ENCODE assay signal across 8 cellular contexts in the genomic region with DNA sequence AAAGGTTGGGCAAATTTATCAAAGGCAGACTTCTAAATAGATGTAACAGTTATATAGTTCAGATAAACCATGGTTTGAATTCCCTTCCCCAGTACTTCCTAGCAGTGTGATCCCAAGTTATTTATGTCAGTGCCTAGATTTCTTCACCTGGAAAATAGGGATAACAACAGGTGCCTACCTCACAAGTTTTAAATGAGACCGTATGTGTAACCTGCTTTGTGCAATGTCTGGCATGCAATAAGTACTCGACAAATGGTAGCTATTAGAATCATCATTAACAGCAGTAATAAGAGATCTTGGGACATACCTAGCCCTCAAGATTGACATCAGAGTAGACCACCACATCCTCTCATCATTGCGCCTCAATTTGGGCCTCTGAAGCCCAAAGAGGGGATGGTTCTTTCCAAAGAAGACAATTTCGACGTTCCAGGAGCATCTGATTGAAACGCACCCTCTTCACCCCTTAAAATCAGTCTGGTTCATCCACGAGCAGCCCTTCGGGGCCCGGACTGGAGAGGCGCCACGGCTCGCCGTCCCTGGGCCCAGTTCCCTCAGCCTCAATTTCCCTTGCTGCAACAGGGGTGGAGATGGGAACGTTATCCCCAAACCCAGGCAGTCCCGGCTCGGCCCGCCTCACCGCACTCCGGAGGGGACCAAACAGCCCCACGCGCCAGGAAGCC. TPM values are rescaled to one million over a fixed set of nuclear protein-coding genes. Genes with fewer than 3 reads are reported as not detected.
DNase-seq lines count a peak whose midpoint lies in the region; ATAC-seq and TF ChIP-seq lines count a peak whose summit lies in the region.

No MANE protein-coding gene starts in this region.

- TF ChIP-seq CTCF in epithelial cell of esophagus (IDR thresholded peaks at IDR 0.05; ENCODE audit: insufficient read depth, low read depth, low read length, missing control alignments) (no peak), osteoblast (IDR thresholded peaks at IDR 0.05; ENCODE audit: extremely low read depth, low read depth, low read length) (no peak)

- H3K36me3 ChIP-seq in osteoblast (ENCODE audit: insufficient read depth, low read length): peaks cover 1% of the 10 kb centered on the region

- H2AFZ ChIP-seq in osteoblast (ENCODE audit: low read length): peak overlapping the region; percentile 96

- peak overlapping the region; percentile 84 for H3K27ac ChIP-seq in osteoblast (ENCODE audit: low read depth, low read length)

- H3K4me3 ChIP-seq in epithelial cell of esophagus (ENCODE audit: low read length): peak overlapping the region; percentile 86
- H3K4me3 ChIP-seq in osteoblast (ENCODE audit: insufficient read depth, low read length): peak overlapping the region; percentile 96

- peak; percentile 26 for ATAC-seq in HG02759 (IDR thresholded peaks at IDR 0.05; ENCODE audit: unreplicated experiment)

- H3K27me3 ChIP-seq in osteoblast (ENCODE audit: insufficient read depth, low read length): no peaks in the 10 kb centered on the region

- peak overlapping the region; percentile 94 for H3K4me2 ChIP-seq in osteoblast (ENCODE audit: insufficient read depth, low read length)

- H3K4me1 ChIP-seq in osteoblast (ENCODE audit: insufficient read depth, low read length): peaks cover 13% of the 10 kb centered on the region

- DNase-seq in DMS79 treated with DMSO at 0.1 percent for 48 hours (lab: John Stamatoyannopoulos, UW) (peak; percentile 29), DMS79 (lab: John Stamatoyannopoulos, UW) (no peak), RKO (ENCODE audit: low spot score) (peak; percentile 38), epithelial cell of esophagus (ENCODE audit: low read depth) (peak; percentile 41), osteoblast (ENCODE audit: insufficient read length, low spot score, missing footprints) (peak; percentile 87), DMS153 treated with DMSO at 0.1 percent for 48 hours (lab: John Stamatoyannopoulos, UW; ENCODE audit: unreplicated experiment) (no peak), LoVo (ENCODE audit: low spot score) (no peak)

- peaks cover 8% of the 10 kb centered on the region for H4K20me1 ChIP-seq in osteoblast (ENCODE audit: insufficient read depth, low read length)

- peaks cover 71% of the 10 kb centered on the region for H3K79me2 ChIP-seq in osteoblast (ENCODE audit: insufficient read depth, low read length)

- no peaks in the 10 kb centered on the region for H3K9me3 ChIP-seq in osteoblast (ENCODE audit: low read depth, low read length)

RNA-seq across cellular contexts. Expression of gene ACACA, which starts 0.5 kb away (rescaled TPM):
- 78.9 and 86.6 TPM in 2 replicates for total RNA-seq in osteoblast

RNA-seq across cellular contexts. Expression of gene TADA2A, which starts 0.6 kb away (rescaled TPM):
- total RNA-seq in osteoblast: 18.6 and 21.4 TPM in 2 replicates

RNA-seq across cellular contexts. Expression of gene C17orf78, which starts 30.3 kb away (rescaled TPM):
- total RNA-seq in osteoblast: not detected in 2 replicates

Comparison
In these comparisons a context has a peak if more than half of its experiments do, and no peak if none do; other contexts are left out.
1. DNase-seq: peak in DMS79 treated with DMSO at 0.1 percent for 48 hours (single experiment), RKO (single experiment), epithelial cell of esophagus (single experiment) and osteoblast (single experiment); none in DMS79 (single experiment), DMS153 treated with DMSO at 0.1 percent for 48 hours (single experiment) and LoVo (single experiment).